In the genomic region with DNA sequence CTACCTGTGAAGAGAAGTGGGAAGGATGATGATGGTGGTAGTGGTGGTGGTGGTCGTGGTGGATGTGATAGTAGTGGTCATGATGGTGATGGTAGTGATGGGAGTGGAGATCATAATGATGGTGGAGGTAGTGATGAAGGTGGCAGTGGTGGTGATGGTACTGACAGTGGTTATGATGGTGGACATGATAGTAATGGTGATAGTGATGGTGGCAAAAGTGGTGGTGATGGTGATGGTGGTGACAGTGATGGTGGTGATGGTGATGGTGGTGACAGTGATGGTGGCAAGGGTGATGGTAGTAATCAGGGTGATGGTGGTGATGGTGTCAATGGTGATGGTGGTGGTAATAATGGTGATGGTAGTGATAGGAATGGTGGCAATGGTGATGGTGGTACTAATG, we compare ENCODE assay signal across 21 cellular contexts. TPM values are rescaled to one million over a fixed set of nuclear protein-coding genes. Genes with fewer than 3 reads are reported as not detected.
A peak's percentile ranks its signal among the peaks of the same experiment; 100 is the strongest.
DNase-seq lines count a peak whose midpoint lies in the region; ATAC-seq and TF ChIP-seq lines count a peak whose summit lies in the region.
"Had no signal": no experiment of that assay in that cellular context is flagged by ENCODE, and none has a peak within 500 bp of the region (broad histone marks: within the 10 kb centered on the region; RNA-seq: fewer than 3 reads in every experiment).

No MANE protein-coding gene starts in this region.

- BruUV-seq in Caco-2 (replicated peaks; lab: Mats Ljungman, UMichigan): no TSS peak

- H3K27me3 ChIP-seq in Caco-2 (replicated peaks; ENCODE audit: control insufficient read depth, insufficient read depth, low read length): no peaks in the 10 kb centered on the region
- H3K27me3 ChIP-seq in lower lobe of right lung (ENCODE audit: low read depth): no peaks in the 10 kb centered on the region
- H3K27me3 ChIP-seq: Peyer's patch had no signal

- peaks cover 6% of the 10 kb centered on the region for H3K9me3 Mint-ChIP-seq in activated CD8-positive, alpha-beta T cell treated with anti-CD3 and anti-CD28 coated beads, Interleukin-2, amount 10 ng/mL, durations not matched to agents 7 days and 5 days (ENCODE audit: insufficient read depth)
- peaks cover 5% of the 10 kb centered on the region for H3K9me3 Mint-ChIP-seq in activated CD8-positive, alpha-beta T cell treated with anti-CD3 and anti-CD28 coated beads for 36 hours
- H3K9me3 Mint-ChIP-seq in Caco-2 (ENCODE audit: unreplicated experiment): peaks cover 22% of the 10 kb centered on the region
- H3K9me3 Mint-ChIP-seq in central memory CD8-positive, alpha-beta T cell: peaks cover 8% of the 10 kb centered on the region
- peaks cover 0 to 15% (median 2%) of the 10 kb centered on the region in 9 donors for H3K9me3 Mint-ChIP-seq in naive thymus-derived CD8-positive, alpha-beta T cell

- POLR2A ChIA-PET in activated CD8-positive, alpha-beta T cell treated with anti-CD3 and anti-CD28 coated beads, Interleukin-2, amount 10 ng/mL, durations not matched to agents 7 days and 5 days (lab: Charles Lee): no interaction called here
- POLR2A ChIA-PET in activated CD8-positive, alpha-beta T cell treated with anti-CD3 and anti-CD28 coated beads for 36 hours (lab: Charles Lee): no interaction called here
- POLR2A ChIA-PET in Caco-2 (lab: Charles Lee): no interaction called here
- POLR2A ChIA-PET in naive thymus-derived CD8-positive, alpha-beta T cell (lab: Charles Lee): no interaction called here

- peak overlapping the region; percentile 5 for H3K27ac Mint-ChIP-seq in activated CD8-positive, alpha-beta T cell treated with anti-CD3 and anti-CD28 coated beads, Interleukin-2, amount 10 ng/mL, durations not matched to agents 7 days and 5 days
- no peak overlapping the region for H3K27ac Mint-ChIP-seq in activated CD8-positive, alpha-beta T cell treated with anti-CD3 and anti-CD28 coated beads for 36 hours
- H3K27ac Mint-ChIP-seq in Caco-2 (ENCODE audit: unreplicated experiment): peak overlapping the region; percentile 74
- peak overlapping the region; percentile 0 for H3K27ac Mint-ChIP-seq in central memory CD8-positive, alpha-beta T cell (ENCODE audit: low read depth)
- peak overlapping the region in 7 of 10 donors; percentile 15 to 85 (median 52) for H3K27ac Mint-ChIP-seq in naive thymus-derived CD8-positive, alpha-beta T cell

- no peaks in the 10 kb centered on the region for H3K36me3 Mint-ChIP-seq in activated CD8-positive, alpha-beta T cell treated with anti-CD3 and anti-CD28 coated beads, Interleukin-2, amount 10 ng/mL, durations not matched to agents 7 days and 5 days (ENCODE audit: low read depth)
- no peaks in the 10 kb centered on the region for H3K36me3 Mint-ChIP-seq in activated CD8-positive, alpha-beta T cell treated with anti-CD3 and anti-CD28 coated beads for 36 hours (ENCODE audit: low read depth)
- H3K36me3 Mint-ChIP-seq in Caco-2 (ENCODE audit: insufficient read depth, unreplicated experiment): peaks cover 19% of the 10 kb centered on the region
- H3K36me3 Mint-ChIP-seq in central memory CD8-positive, alpha-beta T cell (ENCODE audit: insufficient read depth): no peaks in the 10 kb centered on the region
- no peaks in the 10 kb centered on the region for H3K36me3 Mint-ChIP-seq in naive thymus-derived CD8-positive, alpha-beta T cell
- H3K36me3 Mint-ChIP-seq: CD4-positive, CD25-positive, alpha-beta regulatory T cell had no signal

- no peaks in the 10 kb centered on the region for H3K27me3 Mint-ChIP-seq in activated CD8-positive, alpha-beta T cell treated with anti-CD3 and anti-CD28 coated beads, Interleukin-2, amount 10 ng/mL, durations not matched to agents 7 days and 5 days (ENCODE audit: low read depth)
- H3K27me3 Mint-ChIP-seq in activated CD8-positive, alpha-beta T cell treated with anti-CD3 and anti-CD28 coated beads for 36 hours: no peaks in the 10 kb centered on the region
- H3K27me3 Mint-ChIP-seq in Caco-2 (ENCODE audit: insufficient read depth, unreplicated experiment): peaks cover 5% of the 10 kb centered on the region
- no peaks in the 10 kb centered on the region for H3K27me3 Mint-ChIP-seq in central memory CD8-positive, alpha-beta T cell
- H3K27me3 Mint-ChIP-seq in naive thymus-derived CD8-positive, alpha-beta T cell: no peaks in the 10 kb centered on the region

- intact Hi-C loops in activated CD8-positive, alpha-beta T cell treated with anti-CD3 and anti-CD28 coated beads for 36 hours (cut with micrococcal nuclease): no loop called here
- intact Hi-C loops in Caco-2 (cut with micrococcal nuclease; ENCODE audit: unreplicated experiment) (no loop called here), lower lobe of right lung (cut with DNase I) (no loop called here)

- H3K36me3 ChIP-seq in Caco-2 (ENCODE audit: control insufficient read depth, insufficient read depth, low read length): no peaks in the 10 kb centered on the region
- H3K36me3 ChIP-seq in lower lobe of right lung: no peaks in the 10 kb centered on the region
- H3K36me3 ChIP-seq: BE2C, HAP-1, Peyer's patch had no signal

- ATAC-seq in activated CD8-positive, alpha-beta T cell treated with anti-CD3 and anti-CD28 coated beads, Interleukin-2, amount 10 ng/mL, durations not matched to agents 7 days and 5 days: no peak
- ATAC-seq in activated CD8-positive, alpha-beta T cell treated with anti-CD3 and anti-CD28 coated beads for 36 hours: no peak
- ATAC-seq in central memory CD8-positive, alpha-beta T cell (replicated peaks; ENCODE audit: extremely low read depth, poor library complexity, severe bottlenecking): no peak
- no peak for ATAC-seq in naive thymus-derived CD8-positive, alpha-beta T cell
- ATAC-seq in lower lobe of right lung: no peak

- H3K9me3 ChIP-seq in Caco-2: no peaks in the 10 kb centered on the region
- no peaks in the 10 kb centered on the region for H3K9me3 ChIP-seq in lower lobe of right lung
- H3K9me3 ChIP-seq: BE2C, HAP-1, Peyer's patch had no signal

- no peaks in the 10 kb centered on the region for H3K4me1 Mint-ChIP-seq in activated CD8-positive, alpha-beta T cell treated with anti-CD3 and anti-CD28 coated beads, Interleukin-2, amount 10 ng/mL, durations not matched to agents 7 days and 5 days (ENCODE audit: low read depth)
- H3K4me1 Mint-ChIP-seq in activated CD8-positive, alpha-beta T cell treated with anti-CD3 and anti-CD28 coated beads for 36 hours (ENCODE audit: low read depth): peaks cover 7% of the 10 kb centered on the region
- H3K4me1 Mint-ChIP-seq in Caco-2 (ENCODE audit: low read depth, unreplicated experiment): no peaks in the 10 kb centered on the region
- H3K4me1 Mint-ChIP-seq in central memory CD8-positive, alpha-beta T cell: no peaks in the 10 kb centered on the region
- H3K4me1 Mint-ChIP-seq in naive thymus-derived CD8-positive, alpha-beta T cell: peaks cover 4 to 15% (median 9%) of the 10 kb centered on the region in 4 donors

- CTCF ChIA-PET in activated CD8-positive, alpha-beta T cell treated with anti-CD3 and anti-CD28 coated beads, Interleukin-2, amount 10 ng/mL, durations not matched to agents 7 days and 5 days (lab: Charles Lee): no interaction called here
- CTCF ChIA-PET in activated CD8-positive, alpha-beta T cell treated with anti-CD3 and anti-CD28 coated beads for 36 hours (lab: Charles Lee): no interaction called here
- CTCF ChIA-PET in Caco-2 (lab: Charles Lee): no interaction called here

- H3K4me1 ChIP-seq in Caco-2: no peaks in the 10 kb centered on the region
- no peaks in the 10 kb centered on the region for H3K4me1 ChIP-seq in lower lobe of right lung
- H3K4me1 ChIP-seq: BE2C, HAP-1, Peyer's patch had no signal

- DNase-seq in activated CD8-positive, alpha-beta T cell treated with anti-CD3 and anti-CD28 coated beads, Interleukin-2, amount 10 ng/mL, durations not matched to agents 7 days and 5 days: no peak
- no peak for DNase-seq in activated CD8-positive, alpha-beta T cell treated with anti-CD3 and anti-CD28 coated beads for 36 hours
- DNase-seq in Caco-2 (no peak), lower lobe of right lung (no peak)
- DNase-seq in central memory CD8-positive, alpha-beta T cell (ENCODE audit: low spot score in 2 of 2): no peak
- no peak for DNase-seq in naive thymus-derived CD8-positive, alpha-beta T cell
- DNase-seq in activated effector memory CD4-positive, alpha-beta T cell treated with anti-CD3 and anti-CD28 coated beads, Interleukin-2, amount 50 U/mL, for 16 hours: no peak
- DNase-seq: BE2C; CD4-positive, CD25-positive, alpha-beta regulatory T cell; DMS153; GDM1; KBM-7; NCI-H1105; NCI-H1694; NCI-H748 treated with DMSO at 0.1 percent for 48 hours; NK-92 treated with Interleukin-12 subunit alpha and Interleukin-12 subunit beta, amount 100 ng/mL, for 24 hours; Peyer's patch had no signal

- TF ChIP-seq CTCF in activated CD8-positive, alpha-beta T cell treated with anti-CD3 and anti-CD28 coated beads for 36 hours (IDR thresholded peaks at IDR 0.05): no peak
- TF ChIP-seq CTCF in Caco-2 (IDR thresholded peaks at IDR 0.05; ENCODE audit: insufficient read depth in 1 of 2, low read depth in 1 of 2, low read length in 1 of 2, severe bottlenecking in 1 of 2, unreplicated experiment in 1 of 2) (no peak), lower lobe of right lung (IDR thresholded peaks at IDR 0.05) (no peak)

- no peak overlapping the region for H3K27ac ChIP-seq in lower lobe of right lung
- H3K27ac ChIP-seq: Peyer's patch had no signal

- H3K4me3 Mint-ChIP-seq in activated CD8-positive, alpha-beta T cell treated with anti-CD3 and anti-CD28 coated beads, Interleukin-2, amount 10 ng/mL, durations not matched to agents 7 days and 5 days: no peak overlapping the region
- no peak overlapping the region for H3K4me3 Mint-ChIP-seq in activated CD8-positive, alpha-beta T cell treated with anti-CD3 and anti-CD28 coated beads for 36 hours
- peak overlapping the region; percentile 69 for H3K4me3 Mint-ChIP-seq in Caco-2 (ENCODE audit: unreplicated experiment)
- no peak overlapping the region for H3K4me3 Mint-ChIP-seq in central memory CD8-positive, alpha-beta T cell
- peak overlapping the region in 1 of 10 donors; percentile 44 for H3K4me3 Mint-ChIP-seq in naive thymus-derived CD8-positive, alpha-beta T cell
- H3K4me3 Mint-ChIP-seq: CD4-positive, CD25-positive, alpha-beta regulatory T cell had no signal

- H3K4me3 ChIP-seq in Caco-2 (ENCODE audit: low read depth, low read length) (no peak overlapping the region), lower lobe of right lung (no peak overlapping the region)
- H3K4me3 ChIP-seq: HAP-1, Peyer's patch had no signal

RNA-seq across cellular contexts. Expression of a gene that starts 26.2 kb away (rescaled TPM):
- not detected for total RNA-seq in activated CD8-positive, alpha-beta T cell treated with anti-CD3 and anti-CD28 coated beads, Interleukin-2, amount 10 ng/mL, durations not matched to agents 7 days and 5 days
- not detected for total RNA-seq in activated CD8-positive, alpha-beta T cell treated with anti-CD3 and anti-CD28 coated beads for 36 hours
- total RNA-seq in Caco-2 (2022) (not detected in 2 replicates), lower lobe of right lung (not detected)
- not detected for total RNA-seq in naive thymus-derived CD8-positive, alpha-beta T cell
- not detected for polyA plus RNA-seq in naive thymus-derived CD8-positive, alpha-beta T cell
- total RNA-seq: A172; CD4-positive, CD25-positive, alpha-beta regulatory T cell; Daoy; NCI-H460; Peyer's patch had no signal
- polyA plus RNA-seq: CD4-positive, CD25-positive, alpha-beta regulatory T cell had no signal

RNA-seq across cellular contexts. Expression of a gene that starts 35.3 kb away (rescaled TPM):
- total RNA-seq in activated CD8-positive, alpha-beta T cell treated with anti-CD3 and anti-CD28 coated beads, Interleukin-2, amount 10 ng/mL, durations not matched to agents 7 days and 5 days: not detected
- not detected for total RNA-seq in activated CD8-positive, alpha-beta T cell treated with anti-CD3 and anti-CD28 coated beads for 36 hours
- total RNA-seq in Caco-2 (2022) (not detected in 2 replicates), lower lobe of right lung (not detected)
- not detected for total RNA-seq in naive thymus-derived CD8-positive, alpha-beta T cell
- polyA plus RNA-seq in naive thymus-derived CD8-positive, alpha-beta T cell: not detected
- total RNA-seq: A172; CD4-positive, CD25-positive, alpha-beta regulatory T cell; Daoy; NCI-H460; Peyer's patch had no signal
- polyA plus RNA-seq: CD4-positive, CD25-positive, alpha-beta regulatory T cell had no signal

RNA-seq across cellular contexts. Expression of a gene that starts 44.9 kb away (rescaled TPM):
- total RNA-seq in activated CD8-positive, alpha-beta T cell treated with anti-CD3 and anti-CD28 coated beads, Interleukin-2, amount 10 ng/mL, durations not matched to agents 7 days and 5 days: not detected
- total RNA-seq in activated CD8-positive, alpha-beta T cell treated with anti-CD3 and anti-CD28 coated beads for 36 hours: not detected
- total RNA-seq in Caco-2 (2022) (not detected in 2 replicates), lower lobe of right lung (not detected)
- total RNA-seq in naive thymus-derived CD8-positive, alpha-beta T cell: not detected
- not detected for polyA plus RNA-seq in naive thymus-derived CD8-positive, alpha-beta T cell
- total RNA-seq: A172; CD4-positive, CD25-positive, alpha-beta regulatory T cell; Daoy; NCI-H460; Peyer's patch had no signal
- polyA plus RNA-seq: CD4-positive, CD25-positive, alpha-beta regulatory T cell had no signal

RNA-seq across cellular contexts. Expression of a gene that starts 54.1 kb away (rescaled TPM):
- not detected for total RNA-seq in activated CD8-positive, alpha-beta T cell treated with anti-CD3 and anti-CD28 coated beads, Interleukin-2, amount 10 ng/mL, durations not matched to agents 7 days and 5 days
- total RNA-seq in activated CD8-positive, alpha-beta T cell treated with anti-CD3 and anti-CD28 coated beads for 36 hours: not detected
- not detected in 2 replicates for total RNA-seq in Caco-2 (2022)
- not detected for total RNA-seq in naive thymus-derived CD8-positive, alpha-beta T cell
- not detected for polyA plus RNA-seq in naive thymus-derived CD8-positive, alpha-beta T cell
- total RNA-seq in lower lobe of right lung: not detected
- total RNA-seq: A172; CD4-positive, CD25-positive, alpha-beta regulatory T cell; Daoy; NCI-H460; Peyer's patch had no signal
- polyA plus RNA-seq: CD4-positive, CD25-positive, alpha-beta regulatory T cell had no signal
